Comparison of ENCODE assay signal across 21 cellular contexts in the genomic region with DNA sequence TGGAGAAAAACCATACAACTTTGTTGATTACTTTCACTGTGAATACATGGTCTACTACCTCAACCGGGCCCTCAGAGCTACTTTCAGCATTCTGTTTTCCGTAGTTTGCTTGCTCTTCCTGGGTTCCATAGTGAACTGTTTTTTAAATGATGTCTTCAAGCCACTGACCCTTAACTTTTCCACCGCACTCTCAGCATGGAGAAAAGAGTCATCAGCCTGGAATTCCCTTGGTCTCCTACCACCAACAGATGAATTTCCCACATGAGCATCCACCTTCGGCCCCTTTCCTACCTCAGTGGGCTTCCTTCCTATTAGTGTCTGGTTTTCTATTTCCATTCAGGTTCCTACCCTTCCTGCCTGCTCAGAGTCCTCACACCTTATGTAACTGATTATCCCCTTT.
A peak's percentile ranks its signal among the peaks of the same experiment; 100 is the strongest.
DNase-seq lines count a peak whose midpoint lies in the region; ATAC-seq and TF ChIP-seq lines count a peak whose summit lies in the region.
"Had no signal": no experiment of that assay in that cellular context is flagged by ENCODE, and none has a peak within 500 bp of the region (broad histone marks: within the 10 kb centered on the region; RNA-seq: fewer than 3 reads in every experiment).

No MANE protein-coding gene starts in this region.

- no peak overlapping the region for H2AK5ac ChIP-seq in IMR-90 (ENCODE audit: low read depth, low read length)

- H3K14ac ChIP-seq in IMR-90 (replicated peaks; ENCODE audit: low read depth, low read length): no peak overlapping the region

- dilution Hi-C loops in IMR-90 (cut with HindIII; ENCODE audit: low sequenced_read_pairs, unreplicated experiment): no loop called here

- H2BK5ac ChIP-seq in IMR-90 (ENCODE audit: low read depth, low read length, poor library complexity, severe bottlenecking): no peak overlapping the region

- no peak overlapping the region for H2BK15ac ChIP-seq in IMR-90 (ENCODE audit: low read depth, low read length)

- no peak overlapping the region for H3K4me3 ChIP-seq in IMR-90 (ENCODE audit: insufficient read depth, low read depth, low read length)
- H3K4me3 ChIP-seq: BLaER1 treated with 17β-estradiol and CSF1 and Interleukin-3, amounts not matched to agents 10 nM and 100 nM; Peyer's patch; SK-N-MC had no signal

- H4K91ac ChIP-seq in IMR-90 (ENCODE audit: insufficient read depth, low read depth, low read length): no peak overlapping the region

- H2AK9ac ChIP-seq in IMR-90 (replicated peaks; ENCODE audit: low read depth, low read length, poor library complexity): no peak overlapping the region

- no peak overlapping the region for H3K56ac ChIP-seq in IMR-90 (ENCODE audit: extremely low read depth, insufficient read depth, low read length)

- no peaks in the 10 kb centered on the region for H3K9me3 ChIP-seq in IMR-90 (ENCODE audit: control insufficient read depth, insufficient read depth, low read length)
- H3K9me3 ChIP-seq: Peyer's patch had no signal

- in situ Hi-C loops in IMR-90 (cut with MboI; ENCODE audit: low sequenced_read_pairs): no loop called here

- H4K5ac ChIP-seq in IMR-90 (ENCODE audit: low read depth, low read length): no peak overlapping the region

- DNase-seq in AG20443 (ENCODE audit: low spot score) (peak; percentile 30), IMR-90 (peak; percentile 58), astrocyte of the hippocampus (ENCODE audit: low read depth, low spot score) (peak; percentile 47), kidney glomerular epithelial cell (lab: John Stamatoyannopoulos, UW) (peak; percentile 78), islet precursor cell (no peak), NCI-H2081 treated with DMSO at 0.1 percent for 48 hours (lab: John Stamatoyannopoulos, UW) (no peak)
- DNase-seq: Calu3; CD8-positive, alpha-beta T cell; DMS53; HCEC 1CT; NCI-H146; NCI-H2081; NCI-H510A; NCI-H748 treated with DMSO at 0.1 percent for 48 hours; NK-92 treated with Interleukin-12 subunit alpha and Interleukin-12 subunit beta, amount 100 ng/mL, for 24 hours; Peyer's patch; SHP77 had no signal

- CTCF ChIA-PET in IMR-90 (lab: Yijun Ruan, JAX): no interaction called here

- no peak overlapping the region for H3K4me2 ChIP-seq in IMR-90 (ENCODE audit: low read depth, low read length)
- H3K4me2 ChIP-seq: BLaER1 treated with 17β-estradiol and CSF1 and Interleukin-3, amounts not matched to agents 10 nM and 100 nM had no signal

- no peak overlapping the region for H2BK20ac ChIP-seq in IMR-90 (ENCODE audit: low read depth, low read length)

- no peaks in the 10 kb centered on the region for H4K20me1 ChIP-seq in IMR-90 (ENCODE audit: insufficient read depth, low read length)
- H4K20me1 ChIP-seq: BLaER1 treated with 17β-estradiol and CSF1 and Interleukin-3, amounts not matched to agents 10 nM and 100 nM had no signal

- H3K23ac ChIP-seq in IMR-90 (ENCODE audit: low read depth, low read length): no peak overlapping the region

- no peak overlapping the region for H3K27ac ChIP-seq in IMR-90 (ENCODE audit: insufficient read depth, low read length)
- H3K27ac ChIP-seq: BLaER1 treated with 17β-estradiol and CSF1 and Interleukin-3, amounts not matched to agents 10 nM and 100 nM; Peyer's patch; SK-N-MC had no signal

- H3K4me1 ChIP-seq in IMR-90 (ENCODE audit: control insufficient read depth, insufficient read depth, low read length): no peaks in the 10 kb centered on the region
- H3K4me1 ChIP-seq: Peyer's patch had no signal

- H3K4ac ChIP-seq in IMR-90 (ENCODE audit: low read depth, low read length): no peak overlapping the region

- WGBS in IMR-90 (ENCODE audit: extremely low coverage in 2 of 2, insufficient read length in 1 of 2), 2 experiments: 100% methylated on average over 2 of the region's 4 CpGs; no CpG with 5 or more reads in 1 of the 2 experiments

- no peak for TF ChIP-seq RAD21 in IMR-90 (IDR thresholded peaks at IDR 0.05; ENCODE audit: low read length)

- no peak overlapping the region for H3K9ac ChIP-seq in IMR-90 (ENCODE audit: low read depth, low read length)
- H3K9ac ChIP-seq: BLaER1 treated with 17β-estradiol and CSF1 and Interleukin-3, amounts not matched to agents 10 nM and 100 nM had no signal

- H2AFZ ChIP-seq in IMR-90 (replicated peaks; ENCODE audit: low read length, poor library complexity): no peak overlapping the region

- no peaks in the 10 kb centered on the region for H3K9me1 ChIP-seq in IMR-90 (ENCODE audit: insufficient read depth, low read length)

- no peak overlapping the region for H4K8ac ChIP-seq in IMR-90 (ENCODE audit: low read depth in 2 of 2, low read length in 2 of 2)

- BruUV-seq in IMR-90 (replicated peaks; lab: Mats Ljungman, UMichigan): no TSS peak

- H3K36me3 ChIP-seq in IMR-90 (ENCODE audit: control insufficient read depth, insufficient read depth, low read length): no peaks in the 10 kb centered on the region
- H3K36me3 ChIP-seq: BLaER1 treated with 17β-estradiol and CSF1 and Interleukin-3, amounts not matched to agents 10 nM and 100 nM; Peyer's patch had no signal

- H2BK120ac ChIP-seq in IMR-90 (ENCODE audit: low read depth, low read length): no peak overlapping the region

- POLR2A ChIA-PET in IMR-90 (lab: Charles Lee; ENCODE audit: unreplicated experiment): no interaction called here

- no peak for ATAC-seq in IMR-90 (ENCODE audit: low read depth)
- no peak for ATAC-seq in HG03457 (IDR thresholded peaks at IDR 0.05; ENCODE audit: unreplicated experiment)
- ATAC-seq in GM21576 (IDR thresholded peaks at IDR 0.05; ENCODE audit: unreplicated experiment): no peak
- ATAC-seq: CD8-positive, alpha-beta T cell had no signal

- TF ChIP-seq POLR2A in IMR-90 (IDR thresholded peaks at IDR 0.05; ENCODE audit: low read depth, low read length): no peak

- no peaks in the 10 kb centered on the region for H3K27me3 ChIP-seq in IMR-90 (ENCODE audit: control insufficient read depth, insufficient read depth, low read length)
- H3K27me3 ChIP-seq: BLaER1 treated with 17β-estradiol and CSF1 and Interleukin-3, amounts not matched to agents 10 nM and 100 nM; Peyer's patch had no signal

- no peak overlapping the region for H3K18ac ChIP-seq in IMR-90 (ENCODE audit: low read depth, low read length)

- TF ChIP-seq CTCF in IMR-90 (conservative IDR thresholded peaks at IDR 0.05; ENCODE audit: low read depth, low read length): no peak

- intact Hi-C loops in IMR-90 (cut with micrococcal nuclease): no loop called here

- H3K79me1 ChIP-seq in IMR-90 (ENCODE audit: low read depth in 1 of 2, low read length in 2 of 2): no peaks in the 10 kb centered on the region

TF ChIP-seq in IMR-90, 13 proteins besides CTCF, POLR2A, EP300 and RAD21:
- TF ChIP-seq CHD1 (IDR thresholded peaks at IDR 0.05; ENCODE audit: low read depth, low read length): no peak
- no peak for TF ChIP-seq CEBPB (IDR thresholded peaks at IDR 0.05; ENCODE audit: low read depth, low read length)
- no peak for TF ChIP-seq MAZ (IDR thresholded peaks at IDR 0.05; ENCODE audit: borderline replicate concordance, low read depth, low read length)
- TF ChIP-seq ELK1 (IDR thresholded peaks at IDR 0.05; ENCODE audit: borderline replicate concordance, low read depth, low read length): no peak
- TF ChIP-seq USF2 (IDR thresholded peaks at IDR 0.05; ENCODE audit: low read depth, low read length): no peak
- TF ChIP-seq MAFK (IDR thresholded peaks at IDR 0.05; ENCODE audit: low read depth, low read length): no peak
- TF ChIP-seq MXI1 (IDR thresholded peaks at IDR 0.05; ENCODE audit: borderline replicate concordance, low read depth, low read length): no peak
- no peak for TF ChIP-seq FOS (IDR thresholded peaks at IDR 0.05; ENCODE audit: low read depth, low read length)
- TF ChIP-seq BHLHE40 (IDR thresholded peaks at IDR 0.05; ENCODE audit: low read depth, low read length): no peak
- no peak for TF ChIP-seq RCOR1 (IDR thresholded peaks at IDR 0.05; ENCODE audit: insufficient replicate concordance, low read length)
- no peak for TF ChIP-seq NFE2L2 (IDR thresholded peaks at IDR 0.05; ENCODE audit: low read depth, low read length)

Comparison
In these comparisons a context has a peak if more than half of its experiments do, and no peak if none do; other contexts are left out.
1. DNase-seq: peak in AG20443 (single experiment), IMR-90 (single experiment), astrocyte of the hippocampus (single experiment) and kidney glomerular epithelial cell (single experiment); none in islet precursor cell (single experiment) and NCI-H2081 treated with DMSO at 0.1 percent for 48 hours (single experiment).